In the genomic region with DNA sequence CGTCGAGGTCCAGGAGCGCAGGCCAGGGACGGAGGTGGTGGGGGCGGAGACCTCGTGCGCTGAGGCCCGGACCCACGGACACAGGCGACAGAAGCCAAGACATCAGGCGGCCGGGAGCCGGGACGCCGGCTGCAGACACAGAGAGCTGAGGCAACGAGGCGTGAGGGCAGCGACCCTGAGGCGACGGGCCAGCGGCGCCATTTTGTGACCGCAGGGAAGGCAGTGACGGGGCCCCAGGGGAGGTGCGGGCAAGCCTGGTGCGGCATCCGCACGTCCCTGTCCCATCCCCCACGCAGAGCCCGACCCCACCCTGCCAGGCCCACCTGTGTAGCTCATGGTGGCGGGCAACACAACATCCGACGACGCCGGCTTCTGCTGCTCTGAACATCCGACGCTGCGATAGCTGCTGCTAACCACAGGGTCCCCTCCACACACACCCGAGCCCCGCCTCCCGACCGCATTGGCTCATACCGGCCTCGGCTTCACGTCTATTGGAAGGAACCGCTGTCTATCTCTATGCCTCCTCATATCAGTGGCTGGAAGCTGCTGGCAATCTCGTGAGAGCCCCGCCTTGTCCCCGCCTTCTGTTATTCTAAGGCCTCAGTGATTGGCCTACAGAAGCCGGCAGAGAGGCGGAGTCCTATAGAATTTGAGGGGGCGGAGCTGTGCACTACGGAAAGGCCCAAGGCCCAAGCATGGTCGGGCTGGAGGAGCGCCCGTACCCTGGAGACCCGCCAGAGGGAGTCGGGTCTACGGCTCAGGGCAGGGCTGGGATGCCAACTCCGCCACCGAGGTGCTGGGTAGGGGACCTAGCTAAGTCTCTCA, we compare ENCODE assay signal across 8 cellular contexts. TPM values are rescaled to one million over a fixed set of nuclear protein-coding genes. Genes with fewer than 3 reads are reported as not detected.
DNase-seq lines count a peak whose midpoint lies in the region; ATAC-seq lines count a peak whose summit lies in the region.

A gene with protein sequence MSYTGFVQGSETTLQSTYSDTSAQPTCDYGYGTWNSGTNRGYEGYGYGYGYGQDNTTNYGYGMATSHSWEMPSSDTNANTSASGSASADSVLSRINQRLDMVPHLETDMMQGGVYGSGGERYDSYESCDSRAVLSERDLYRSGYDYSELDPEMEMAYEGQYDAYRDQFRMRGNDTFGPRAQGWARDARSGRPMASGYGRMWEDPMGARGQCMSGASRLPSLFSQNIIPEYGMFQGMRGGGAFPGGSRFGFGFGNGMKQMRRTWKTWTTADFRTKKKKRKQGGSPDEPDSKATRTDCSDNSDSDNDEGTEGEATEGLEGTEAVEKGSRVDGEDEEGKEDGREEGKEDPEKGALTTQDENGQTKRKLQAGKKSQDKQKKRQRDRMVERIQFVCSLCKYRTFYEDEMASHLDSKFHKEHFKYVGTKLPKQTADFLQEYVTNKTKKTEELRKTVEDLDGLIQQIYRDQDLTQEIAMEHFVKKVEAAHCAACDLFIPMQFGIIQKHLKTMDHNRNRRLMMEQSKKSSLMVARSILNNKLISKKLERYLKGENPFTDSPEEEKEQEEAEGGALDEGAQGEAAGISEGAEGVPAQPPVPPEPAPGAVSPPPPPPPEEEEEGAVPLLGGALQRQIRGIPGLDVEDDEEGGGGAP (minus strand): TSS at position 401 of the 825 bp plus-strand sequence. CDS start 65 bp downstream, at position 336.

- WGBS in aorta, 2 donors, result 0 to 1% methylated on average over 51 to 61 of the region's 61 CpGs

- intact Hi-C loops in aorta (cut with DNase I), result loop anchor here (1.0 to 5.0 kb wide), 3 partner anchors 34 to 139 kb away; a partner anchor contains a TSS

- no peaks in the 10 kb centered on the region for H3K9me3 ChIP-seq in aorta (ENCODE audit: control insufficient read depth, low read length)

- peak within 1 kb of the TSS; percentile 81 for H3K9ac ChIP-seq in rectal smooth muscle tissue (ENCODE audit: low read length)

- peaks cover 15% of the 10 kb centered on the region for H3K4me1 ChIP-seq in rectal smooth muscle tissue (ENCODE audit: control insufficient read depth, insufficient read depth, low read length)
- H3K4me1 ChIP-seq in aorta (ENCODE audit: control insufficient read depth in 1 of 2, insufficient read depth in 2 of 2, low read length in 2 of 2), result no peaks in the 10 kb centered on the region

- H3K36me3 ChIP-seq in rectal smooth muscle tissue (ENCODE audit: control insufficient read depth, insufficient read depth, low read length) (peaks cover 13% of the 10 kb centered on the region), aorta (ENCODE audit: control insufficient read depth in 1 of 2, insufficient read depth in 2 of 2, low read length in 1 of 2) (no peaks in the 10 kb centered on the region)

- H3K27me3 ChIP-seq in rectal smooth muscle tissue (ENCODE audit: control insufficient read depth, insufficient read depth, low read length), result no peaks in the 10 kb centered on the region
- H3K27me3 ChIP-seq in aorta (ENCODE audit: control insufficient read depth in 1 of 2, insufficient read depth in 2 of 2, low read length in 1 of 2), result no peaks in the 10 kb centered on the region

- DNase-seq in NCI-H2081 (lab: John Stamatoyannopoulos, UW), result peak; percentile 99
- peak; percentile 99 for DNase-seq in T1000 (lab: John Stamatoyannopoulos, UW)
- peak; percentile 100 for DNase-seq in astrocyte of the hippocampus (ENCODE audit: low read depth, low spot score)
- DNase-seq in hepatic stellate cell (ENCODE audit: low spot score), result peak; percentile 100
- DNase-seq in aorta, result peak; percentile 99

- peak within 1 kb of the TSS; percentile 97 for H3K4me3 ChIP-seq in rectal smooth muscle tissue (ENCODE audit: low read length)
- H3K4me3 ChIP-seq in aorta (ENCODE audit: low read length in 2 of 2), result peak within 1 kb of the TSS; percentile 77 to 86

- H3K27ac ChIP-seq in rectal smooth muscle tissue (ENCODE audit: low read depth, low read length) (peak within 1 kb of the TSS; percentile 76), aorta (ENCODE audit: low read depth in 1 of 2, low read length in 2 of 2) (peak within 1 kb of the TSS; percentile 62 to 93)

- ATAC-seq in GM18508 (IDR thresholded peaks at IDR 0.05; ENCODE audit: insufficient read depth, unreplicated experiment) (peak; percentile 91), HG03025 (IDR thresholded peaks at IDR 0.05; ENCODE audit: low FRiP score, unreplicated experiment) (peak; percentile 95), aorta (ENCODE audit: low FRiP score) (peak; percentile 97)

RNA-seq across cellular contexts. Expression of the gene that starts here (rescaled TPM):
- 100 to 1,000 TPM in 1 of 2 donors, 10 to 100 TPM in 1; 70.8 to 106 TPM for total RNA-seq in aorta
- polyA plus RNA-seq in aorta, result 100 to 1,000 TPM in 1 of 2 donors, 10 to 100 TPM in 1; 34.7 to 243 TPM

Comparison
In these comparisons a context has a peak if more than half of its experiments do, and no peak if none do; other contexts are left out.
1. Peak in every context shown above with its lines: DNase-seq, ATAC-seq, H3K4me3 ChIP-seq and H3K27ac ChIP-seq.